Comparison of ENCODE assay signal across 13 cellular contexts in genomic region chr13:114062754-114063153, GRCh38.
DNase-seq lines count a peak whose midpoint lies in the region; ATAC-seq and TF ChIP-seq lines count a peak whose summit lies in the region.
"Had no signal": no experiment of that assay in that cellular context is flagged by ENCODE, and none has a peak within 500 bp of the region (broad histone marks: within the 10 kb centered on the region; RNA-seq: fewer than 3 reads in every experiment).

No MANE protein-coding gene starts in this region.

- peaks cover 0 to 19% (median 0%) of the 10 kb centered on the region in 11 experiments; a peak in 2 of 22 replicates for H3K36me3 ChIP-seq in BLaER1 treated with 17β-estradiol and CSF1 and Interleukin-3, amounts not matched to agents 10 nM and 100 nM
- H3K36me3 ChIP-seq in esophagus squamous epithelium (no peaks in the 10 kb centered on the region), gastrocnemius medialis (no peaks in the 10 kb centered on the region)
- H3K36me3 ChIP-seq: cardiac muscle cell, right lobe of liver had no signal

- H4K20me1 ChIP-seq in BLaER1 treated with 17β-estradiol and CSF1 and Interleukin-3, amounts not matched to agents 10 nM and 100 nM, result peaks cover 0 to 80% (median 8%) of the 10 kb centered on the region in 11 experiments; a peak in 9 of 22 replicates

- H3K4me3 ChIP-seq in BLaER1 treated with 17β-estradiol and CSF1 and Interleukin-3, amounts not matched to agents 10 nM and 100 nM, result peak overlapping the region in 7 of 10 experiments; percentile 29 to 46 (median 39); a peak in 11 of 20 replicates
- no peak overlapping the region for H3K4me3 ChIP-seq in esophagus squamous epithelium
- H3K4me3 ChIP-seq in gastrocnemius medialis, result no peak overlapping the region
- H3K4me3 ChIP-seq: cardiac muscle cell, right lobe of liver had no signal

- intact Hi-C loops in esophagus squamous epithelium (cut with DNase I), result no loop called here
- intact Hi-C loops in gastrocnemius medialis (cut with DNase I; ENCODE audit: low total_unique reads), result no loop called here

- H3K27ac ChIP-seq in BLaER1 treated with 17β-estradiol and CSF1 and Interleukin-3, amounts not matched to agents 10 nM and 100 nM, result peak overlapping the region in 10 of 11 experiments; percentile 25 to 100 (median 99); a peak in 20 of 22 replicates
- H3K27ac ChIP-seq in esophagus squamous epithelium (peak overlapping the region in 3 of 4 donors; percentile 17 to 95 (median 49)), gastrocnemius medialis (peak overlapping the region; percentile 41 to 94 (median 70))
- H3K27ac ChIP-seq: cardiac muscle cell had no signal

- no peak for TF ChIP-seq POLR2A in esophagus squamous epithelium (IDR thresholded peaks at IDR 0.05)
- no peak for TF ChIP-seq POLR2A in gastrocnemius medialis (IDR thresholded peaks at IDR 0.05)

- in situ Hi-C loops in gastrocnemius medialis (cut with MboI; ENCODE audit: low sequenced_read_pairs in 4 of 4), result no loop called here

- H3K9me3 ChIP-seq in BLaER1 treated with 17β-estradiol and CSF1 and Interleukin-3, amounts not matched to agents 10 nM and 100 nM (replicated peaks in 1 of 11), result no peaks in the 10 kb centered on the region
- no peaks in the 10 kb centered on the region for H3K9me3 ChIP-seq in esophagus squamous epithelium
- H3K9me3 ChIP-seq in gastrocnemius medialis, result no peaks in the 10 kb centered on the region
- H3K9me3 ChIP-seq: right lobe of liver had no signal

- no peaks in the 10 kb centered on the region for H3K27me3 ChIP-seq in BLaER1 treated with 17β-estradiol and CSF1 and Interleukin-3, amounts not matched to agents 10 nM and 100 nM
- H3K27me3 ChIP-seq in esophagus squamous epithelium (peaks cover 0 to under 1% (median 0%) of the 10 kb centered on the region in 4 donors), gastrocnemius medialis (no peaks in the 10 kb centered on the region)
- H3K27me3 ChIP-seq: cardiac muscle cell, right lobe of liver had no signal

- peak; percentile 76 for DNase-seq in NOMO-1 treated with DMSO at 0.1 percent for 48 hours (lab: John Stamatoyannopoulos, UW; ENCODE audit: unreplicated experiment)
- no peak for DNase-seq in esophagus squamous epithelium (lab: John Stamatoyannopoulos, UW)
- DNase-seq in gastrocnemius medialis, result no peak
- no peak for DNase-seq in DMS153 (lab: John Stamatoyannopoulos, UW)
- DNase-seq: activated T-cell treated with anti-CD3 and anti-CD28 coated beads, Interleukin-2, amount 50 U/mL, for 1 hour; glutamatergic neuron; NCI-H1417 treated with DMSO at 0.1 percent for 48 hours had no signal

- H3K4me2 ChIP-seq in BLaER1 treated with 17β-estradiol and CSF1 and Interleukin-3, amounts not matched to agents 10 nM and 100 nM, result peak overlapping the region; percentile 78 to 100 (median 94)

- H3K4me1 ChIP-seq in BLaER1 treated with 17β-estradiol and CSF1 and Interleukin-3, amounts not matched to agents 10 nM and 100 nM, result peaks cover 91 to 100% (median 95%) of the 10 kb centered on the region in 10 experiments
- H3K4me1 ChIP-seq in esophagus squamous epithelium, result peaks cover 27 to 92% (median 59%) of the 10 kb centered on the region in 3 donors
- H3K4me1 ChIP-seq in gastrocnemius medialis, result peaks cover 37 to 41% of the 10 kb centered on the region in 2 donors

- peak overlapping the region; percentile 16 to 93 (median 79); a peak in 20 of 22 replicates for H3K9ac ChIP-seq in BLaER1 treated with 17β-estradiol and CSF1 and Interleukin-3, amounts not matched to agents 10 nM and 100 nM

- WGBS in esophagus squamous epithelium, 2 donors, result 83 to 84% methylated on average over 14 to 15 of the region's 16 CpGs

- TF ChIP-seq CTCF in esophagus squamous epithelium (IDR thresholded peaks at IDR 0.05) (no peak), gastrocnemius medialis (IDR thresholded peaks at IDR 0.05 in 4 of 5, conservative IDR thresholded peaks at IDR 0.05 in 1 of 5) (no peak)

- ATAC-seq in gastrocnemius medialis, result no peak
- ATAC-seq in GM21367 (IDR thresholded peaks at IDR 0.05; ENCODE audit: unreplicated experiment), result no peak
- ATAC-seq in HG02798 (IDR thresholded peaks at IDR 0.05; ENCODE audit: poor library complexity, unreplicated experiment), result no peak
- ATAC-seq in GM21529 (IDR thresholded peaks at IDR 0.05; ENCODE audit: unreplicated experiment), result no peak
- ATAC-seq: right lobe of liver had no signal

Comparison
In these comparisons a context has a peak if more than half of its experiments do, and no peak if none do; other contexts are left out.
1. H3K27ac ChIP-seq: peak in every context shown above with its lines; median percentile 99 in BLaER1 treated with 17β-estradiol and CSF1 and Interleukin-3, amounts not matched to agents 10 nM and 100 nM; 70 in gastrocnemius medialis; 49 in esophagus squamous epithelium.
2. H3K4me3 ChIP-seq: peak in BLaER1 treated with 17β-estradiol and CSF1 and Interleukin-3, amounts not matched to agents 10 nM and 100 nM (7 of 10); none in esophagus squamous epithelium (0 of 4) and gastrocnemius medialis (0 of 4).